ENCODE assay signal across 32 cellular contexts in genomic region chr7:130013241-130013640, GRCh38.
"Had no signal": no experiment of that assay in that cellular context is flagged by ENCODE, and none has a peak within 500 bp of the region (broad histone marks: within the 10 kb centered on the region; RNA-seq: fewer than 3 reads in every experiment).

No MANE protein-coding gene starts in this region.

- H3K9me3 ChIP-seq: adrenal gland, body of pancreas, esophagus muscularis mucosa, gastrocnemius medialis had no signal

- H3K9me3 Mint-ChIP-seq: activated CD4-positive, alpha-beta memory T cell treated with anti-CD3 and anti-CD28 coated beads for 36 hours; activated CD4-positive, alpha-beta T cell treated with anti-CD3 and anti-CD28 coated beads, Interleukin-2, amount 10 ng/mL, durations not matched to agents 24 days and 14 days; activated naive CD4-positive, alpha-beta T cell treated with anti-CD3 and anti-CD28 coated beads for 36 hours; activated naive CD4-positive, alpha-beta T cell treated with anti-CD3 and anti-CD28 coated beads, Interleukin-2, amount 50 U/mL, for 24 hours; activated naive CD8-positive, alpha-beta T cell treated with anti-CD3 and anti-CD28 coated beads for 36 hours; activated naive CD8-positive, alpha-beta T cell treated with anti-CD3 and anti-CD28 coated beads, Interleukin-2, amount 50 U/mL, for 24 hours; activated T-helper 1 cell treated with anti-CD3 and anti-CD28 coated beads, Interleukin-12 subunit alpha, Interleukin-12 subunit beta, Interleukin-2, Interleukin-4 antibody, amounts not matched to agents 30 ng/mL and 10 ng/mL and 1 ng/mL, durations not matched to agents 14 hours and 24 hours and 36 hours; activated T-helper 2 cell treated with anti-CD3 and anti-CD28 coated beads, Interferon-gamma antibody, Interleukin-2, Interleukin-4, amounts not matched to agents 10 μg/mL and 5 μg/mL and 100 μg/mL, durations not matched to agents 14 hours and 24 hours and 36 hours; effector memory CD8-positive, alpha-beta T cell had no signal

- H3K4me3 ChIP-seq: adrenal gland, body of pancreas, esophagus muscularis mucosa, gastrocnemius medialis had no signal

- ATAC-seq: activated CD4-positive, alpha-beta T cell treated with anti-CD3 and anti-CD28 coated beads for 36 hours; activated CD8-positive, alpha-beta memory T cell treated with anti-CD3 and anti-CD28 coated beads, Interleukin-2, amount 10 ng/mL, durations not matched to agents 7 days and 5 days; activated CD8-positive, alpha-beta T cell treated with anti-CD3 and anti-CD28 coated beads, Interleukin-2, amount 10 ng/mL, durations not matched to agents 7 days and 5 days; activated naive CD8-positive, alpha-beta T cell treated with anti-CD3 and anti-CD28 coated beads, Interleukin-2, amount 50 U/mL, for 24 hours; body of pancreas; effector memory CD8-positive, alpha-beta T cell; foreskin keratinocyte; gastrocnemius medialis had no signal

- H3K27me3 ChIP-seq: adrenal gland, body of pancreas, esophagus muscularis mucosa, foreskin keratinocyte, gastrocnemius medialis had no signal

- H3K27me3 Mint-ChIP-seq: activated CD4-positive, alpha-beta memory T cell treated with anti-CD3 and anti-CD28 coated beads for 36 hours; activated CD4-positive, alpha-beta T cell treated with anti-CD3 and anti-CD28 coated beads for 36 hours; activated CD4-positive, alpha-beta T cell treated with anti-CD3 and anti-CD28 coated beads, Interleukin-2, amount 10 ng/mL, durations not matched to agents 24 days and 14 days; activated CD8-positive, alpha-beta memory T cell treated with anti-CD3 and anti-CD28 coated beads, Interleukin-2, amount 10 ng/mL, durations not matched to agents 7 days and 5 days; activated naive CD4-positive, alpha-beta T cell treated with anti-CD3 and anti-CD28 coated beads, Interleukin-2, amount 50 U/mL, for 24 hours; activated naive CD8-positive, alpha-beta T cell treated with anti-CD3 and anti-CD28 coated beads for 36 hours; activated naive CD8-positive, alpha-beta T cell treated with anti-CD3 and anti-CD28 coated beads, Interleukin-2, amount 50 U/mL, for 24 hours; effector memory CD8-positive, alpha-beta T cell had no signal

- DNase-seq: activated CD4-positive, alpha-beta memory T cell treated with anti-CD3 and anti-CD28 coated beads for 36 hours; activated CD4-positive, alpha-beta T cell treated with anti-CD3 and anti-CD28 coated beads for 36 hours; activated CD4-positive, alpha-beta T cell treated with anti-CD3 and anti-CD28 coated beads, Interleukin-2, amount 10 ng/mL, durations not matched to agents 24 days and 14 days; activated CD4-positive, CD25-positive, alpha-beta regulatory T cell; activated CD4-positive, CD25-positive, alpha-beta regulatory T cell treated with anti-CD3 and anti-CD28 coated beads, Interleukin-2, amount 50 U/mL, for 72 hours; activated CD8-positive, alpha-beta memory T cell treated with anti-CD3 and anti-CD28 coated beads, Interleukin-2, amount 10 ng/mL, durations not matched to agents 7 days and 5 days; activated CD8-positive, alpha-beta memory T cell treated with anti-CD3 and anti-CD28 coated beads, Interleukin-2, amount 50 U/mL, for 4 hours; activated CD8-positive, alpha-beta T cell treated with anti-CD3 and anti-CD28 coated beads, Interleukin-2, amount 10 ng/mL, durations not matched to agents 7 days and 5 days; activated effector memory CD4-positive, alpha-beta T cell treated with anti-CD3 and anti-CD28 coated beads, Interleukin-2, amount 50 U/mL, for 16 hours; activated naive CD4-positive, alpha-beta T cell treated with anti-CD3 and anti-CD28 coated beads for 36 hours; activated naive CD8-positive, alpha-beta T cell treated with anti-CD3 and anti-CD28 coated beads for 36 hours; activated naive CD8-positive, alpha-beta T cell treated with anti-CD3 and anti-CD28 coated beads, Interleukin-2, amount 50 U/mL, for 24 hours; activated T-cell treated with anti-CD3 and anti-CD28 coated beads, Interleukin-2, amount 50 U/mL, for 1 hour; activated T-cell treated with anti-CD3 and anti-CD28 coated beads, Interleukin-2, amount 50 U/mL, for 48 hours; adrenal gland; amygdala; aorta; body of pancreas; caudate nucleus; cortex of kidney; dermis blood vessel endothelial cell; effector CD4-positive, alpha-beta T cell; effector memory CD8-positive, alpha-beta T cell; erythroblast; foreskin keratinocyte; gastrocnemius medialis; glutamatergic neuron; T-helper 2 cell had no signal

- H3K27ac Mint-ChIP-seq: activated CD4-positive, alpha-beta memory T cell treated with anti-CD3 and anti-CD28 coated beads for 36 hours; activated CD4-positive, alpha-beta T cell treated with anti-CD3 and anti-CD28 coated beads for 36 hours; activated CD4-positive, alpha-beta T cell treated with anti-CD3 and anti-CD28 coated beads, Interleukin-2, amount 10 ng/mL, durations not matched to agents 24 days and 14 days; activated CD8-positive, alpha-beta memory T cell treated with anti-CD3 and anti-CD28 coated beads, Interleukin-2, amount 10 ng/mL, durations not matched to agents 7 days and 5 days; activated CD8-positive, alpha-beta T cell treated with anti-CD3 and anti-CD28 coated beads, Interleukin-2, amount 10 ng/mL, durations not matched to agents 7 days and 5 days; activated naive CD4-positive, alpha-beta T cell treated with anti-CD3 and anti-CD28 coated beads for 36 hours; activated naive CD4-positive, alpha-beta T cell treated with anti-CD3 and anti-CD28 coated beads, Interleukin-2, amount 50 U/mL, for 24 hours; activated naive CD8-positive, alpha-beta T cell treated with anti-CD3 and anti-CD28 coated beads for 36 hours; activated naive CD8-positive, alpha-beta T cell treated with anti-CD3 and anti-CD28 coated beads, Interleukin-2, amount 50 U/mL, for 24 hours; activated T-helper 1 cell treated with anti-CD3 and anti-CD28 coated beads, Interleukin-12 subunit alpha, Interleukin-12 subunit beta, Interleukin-2, Interleukin-4 antibody, amounts not matched to agents 30 ng/mL and 10 ng/mL and 1 ng/mL, durations not matched to agents 14 hours and 24 hours and 36 hours; activated T-helper 2 cell treated with anti-CD3 and anti-CD28 coated beads, Interferon-gamma antibody, Interleukin-2, Interleukin-4, amounts not matched to agents 10 μg/mL and 5 μg/mL and 100 μg/mL, durations not matched to agents 14 hours and 24 hours and 36 hours had no signal

- H3K4me3 Mint-ChIP-seq: activated CD4-positive, alpha-beta memory T cell treated with anti-CD3 and anti-CD28 coated beads for 36 hours; activated CD4-positive, alpha-beta T cell treated with anti-CD3 and anti-CD28 coated beads for 36 hours; activated CD4-positive, alpha-beta T cell treated with anti-CD3 and anti-CD28 coated beads, Interleukin-2, amount 10 ng/mL, durations not matched to agents 24 days and 14 days; activated CD8-positive, alpha-beta memory T cell treated with anti-CD3 and anti-CD28 coated beads, Interleukin-2, amount 10 ng/mL, durations not matched to agents 7 days and 5 days; activated CD8-positive, alpha-beta T cell treated with anti-CD3 and anti-CD28 coated beads, Interleukin-2, amount 10 ng/mL, durations not matched to agents 7 days and 5 days; activated naive CD4-positive, alpha-beta T cell treated with anti-CD3 and anti-CD28 coated beads for 36 hours; activated naive CD4-positive, alpha-beta T cell treated with anti-CD3 and anti-CD28 coated beads, Interleukin-2, amount 50 U/mL, for 24 hours; activated naive CD8-positive, alpha-beta T cell treated with anti-CD3 and anti-CD28 coated beads for 36 hours; activated naive CD8-positive, alpha-beta T cell treated with anti-CD3 and anti-CD28 coated beads, Interleukin-2, amount 50 U/mL, for 24 hours; activated T-helper 1 cell treated with anti-CD3 and anti-CD28 coated beads, Interleukin-12 subunit alpha, Interleukin-12 subunit beta, Interleukin-2, Interleukin-4 antibody, amounts not matched to agents 30 ng/mL and 10 ng/mL and 1 ng/mL, durations not matched to agents 14 hours and 24 hours and 36 hours; effector memory CD8-positive, alpha-beta T cell had no signal

- H3K27ac ChIP-seq: adrenal gland, body of pancreas, esophagus muscularis mucosa, foreskin keratinocyte had no signal
